ENCODE assay signal across 8 cellular contexts in the genomic region with DNA sequence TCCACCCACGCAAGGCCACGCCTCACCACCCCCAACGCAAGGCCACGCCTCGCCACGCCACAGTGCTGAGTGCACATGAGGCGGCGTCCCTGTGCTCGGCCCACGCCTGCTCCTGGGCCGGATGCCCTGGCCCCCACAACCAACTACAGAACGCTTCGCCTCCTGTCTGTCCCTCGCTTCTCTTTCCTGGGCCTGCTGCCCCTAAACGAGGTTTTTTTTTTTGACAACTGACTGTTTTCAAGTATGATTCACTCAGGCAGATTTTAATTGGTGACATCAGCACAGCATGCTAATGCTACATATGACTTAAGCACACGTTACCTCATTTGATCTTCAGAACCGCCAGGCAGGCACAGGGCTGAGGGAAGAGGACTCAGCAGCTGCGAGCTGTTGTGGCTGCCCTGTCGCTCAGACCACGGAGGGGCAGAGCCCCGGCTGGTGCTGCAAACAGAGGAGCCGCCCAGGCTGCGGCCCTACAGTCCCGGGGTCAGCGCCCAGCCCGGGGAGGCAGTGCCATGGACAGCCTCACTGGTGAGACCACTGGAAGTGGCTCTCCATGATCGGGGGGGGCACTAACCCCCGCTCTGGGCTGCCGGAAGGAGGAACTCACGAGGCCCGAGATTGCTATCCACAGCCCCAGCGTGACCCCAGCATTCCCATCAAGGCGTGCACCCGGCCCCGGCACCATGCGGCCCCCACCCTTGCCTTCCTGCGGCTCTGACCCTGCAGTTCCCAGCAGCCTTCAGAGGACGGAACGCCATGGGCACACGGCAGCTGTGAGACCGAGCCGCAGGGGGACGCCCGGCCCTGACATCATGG.
DNase-seq lines count a peak whose midpoint lies in the region; ATAC-seq and TF ChIP-seq lines count a peak whose summit lies in the region.

No MANE protein-coding gene starts in this region.

- H3K4me3 Mint-ChIP-seq in activated CD4-positive, alpha-beta T cell treated with anti-CD3 and anti-CD28 coated beads, Interleukin-2, amount 10 ng/mL, durations not matched to agents 24 days and 14 days, result peak overlapping the region; percentile 3

- H3K9me3 ChIP-seq in psoas muscle, result peaks cover 2% of the 10 kb centered on the region

- no peaks in the 10 kb centered on the region for H3K27me3 ChIP-seq in psoas muscle (ENCODE audit: insufficient read depth in 3 of 3, low read length in 2 of 3)

- H3K27ac ChIP-seq in psoas muscle, result peak overlapping the region; percentile 41

- peak; percentile 72 for DNase-seq in activated CD4-positive, alpha-beta T cell treated with anti-CD3 and anti-CD28 coated beads, Interleukin-2, amount 10 ng/mL, durations not matched to agents 24 days and 14 days
- peak; percentile 100 for DNase-seq in fibroblast of mammary gland (ENCODE audit: low read depth)
- DNase-seq in psoas muscle, result peak; percentile 80 to 83
- no peak for DNase-seq in cerebellar cortex (ENCODE audit: low spot score)

- peaks cover 6% of the 10 kb centered on the region for H3K4me1 ChIP-seq in psoas muscle

- H3K9me3 Mint-ChIP-seq in activated CD4-positive, alpha-beta T cell treated with anti-CD3 and anti-CD28 coated beads, Interleukin-2, amount 10 ng/mL, durations not matched to agents 24 days and 14 days, result peaks cover 10% of the 10 kb centered on the region

- H3K4me3 ChIP-seq in fibroblast of mammary gland (ENCODE audit: control insufficient read depth, low read depth, low read length) (peak overlapping the region; percentile 1), psoas muscle (peak overlapping the region; percentile 49)

- WGBS in psoas muscle, 3 donors, result 48 to 60% (median 59%) methylated on average over 44 of the region's 44 CpGs

- peaks cover 8% of the 10 kb centered on the region for H3K36me3 Mint-ChIP-seq in activated CD4-positive, alpha-beta T cell treated with anti-CD3 and anti-CD28 coated beads, Interleukin-2, amount 10 ng/mL, durations not matched to agents 24 days and 14 days (ENCODE audit: low read depth)

- intact Hi-C loops in activated CD4-positive, alpha-beta T cell treated with anti-CD3 and anti-CD28 coated beads, Interleukin-2, amount 10 ng/mL, durations not matched to agents 24 days and 14 days (cut with micrococcal nuclease), result no loop called here
- intact Hi-C loops in psoas muscle (cut with DNase I), result no loop called here

- peak; percentile 65 for ATAC-seq in GM18502 (IDR thresholded peaks at IDR 0.05; ENCODE audit: poor library complexity, unreplicated experiment)
- ATAC-seq in HG03159 (IDR thresholded peaks at IDR 0.05; ENCODE audit: unreplicated experiment), result peak; percentile 61
- peak; percentile 81 to 84 (median 81) for ATAC-seq in psoas muscle
- no peak for ATAC-seq in HG02623 (IDR thresholded peaks at IDR 0.05; ENCODE audit: unreplicated experiment)
- no peak for ATAC-seq in HG03378 (IDR thresholded peaks at IDR 0.05; ENCODE audit: unreplicated experiment)

- peaks cover 2% of the 10 kb centered on the region for H3K27me3 Mint-ChIP-seq in activated CD4-positive, alpha-beta T cell treated with anti-CD3 and anti-CD28 coated beads, Interleukin-2, amount 10 ng/mL, durations not matched to agents 24 days and 14 days

- H3K27ac Mint-ChIP-seq in activated CD4-positive, alpha-beta T cell treated with anti-CD3 and anti-CD28 coated beads, Interleukin-2, amount 10 ng/mL, durations not matched to agents 24 days and 14 days, result peak overlapping the region; percentile 53

- TF ChIP-seq CTCF in fibroblast of mammary gland (conservative IDR thresholded peaks at IDR 0.05; ENCODE audit: control insufficient read depth, insufficient read depth, low read depth, low read length) (no peak), psoas muscle (IDR thresholded peaks at IDR 0.05) (no peak)

- peaks cover 17% of the 10 kb centered on the region for H3K4me1 Mint-ChIP-seq in activated CD4-positive, alpha-beta T cell treated with anti-CD3 and anti-CD28 coated beads, Interleukin-2, amount 10 ng/mL, durations not matched to agents 24 days and 14 days

- H3K36me3 ChIP-seq in psoas muscle (ENCODE audit: insufficient read depth in 1 of 2, low read depth in 1 of 2), result no peaks in the 10 kb centered on the region

Comparison
In these comparisons a context has a peak if more than half of its experiments do, and no peak if none do; other contexts are left out.
1. ATAC-seq: peak in GM18502 (single experiment), HG03159 (single experiment) and psoas muscle (4 of 4); none in HG02623 (single experiment) and HG03378 (single experiment).